Comparison of ENCODE assay signal across 9 cellular contexts in the genomic region with DNA sequence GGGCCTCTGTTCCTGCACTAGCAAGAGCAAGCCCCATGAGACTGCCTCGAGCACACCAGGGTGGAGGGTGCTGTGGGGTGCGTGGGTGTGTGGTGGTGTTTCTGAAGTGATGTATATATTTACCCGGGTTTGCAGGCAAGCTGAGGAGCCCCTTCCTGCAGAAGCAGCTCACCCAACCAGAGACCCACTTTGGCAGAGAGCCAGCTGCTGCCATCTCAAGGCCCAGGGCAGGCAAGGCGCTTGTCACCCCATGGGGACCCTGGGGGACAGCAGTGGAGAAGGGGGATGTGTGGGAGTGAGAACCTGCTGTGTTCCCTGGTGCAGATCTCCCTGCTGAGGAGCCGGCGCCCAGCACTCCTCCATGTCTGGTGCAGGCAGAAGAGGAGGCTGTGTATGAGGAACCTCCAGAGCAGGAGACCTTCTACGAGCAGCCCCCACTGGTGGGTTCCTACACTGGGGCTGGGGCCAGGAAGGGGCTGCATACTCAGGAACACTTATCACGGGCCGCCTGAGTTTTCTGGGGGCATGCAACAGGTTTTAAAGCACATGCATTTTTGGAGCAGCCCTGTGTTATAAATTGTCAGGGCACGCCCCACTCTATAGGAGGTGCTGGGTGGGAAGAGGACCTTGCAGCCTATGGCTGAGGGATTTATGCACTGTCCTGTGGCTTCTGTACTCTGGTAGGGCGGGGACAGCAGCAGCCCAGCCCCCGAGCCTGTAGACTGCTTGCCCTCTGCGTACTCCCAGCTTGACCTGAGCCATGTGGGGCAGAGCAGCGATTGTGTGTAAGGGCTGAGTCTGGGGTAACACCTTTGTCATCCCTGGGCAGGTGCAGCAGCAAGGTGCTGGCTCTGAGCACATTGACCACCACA. TPM values are rescaled to one million over a fixed set of nuclear protein-coding genes. Genes with fewer than 3 reads are reported as not detected.
DNase-seq lines count a peak whose midpoint lies in the region; ATAC-seq and TF ChIP-seq lines count a peak whose summit lies in the region.
"Had no signal": no experiment of that assay in that cellular context is flagged by ENCODE, and none has a peak within 500 bp of the region (broad histone marks: within the 10 kb centered on the region; RNA-seq: fewer than 3 reads in every experiment).

No MANE protein-coding gene starts in this region.

- H3K9me3 ChIP-seq in OCI-LY7 (ENCODE audit: low read length) (no peaks in the 10 kb centered on the region), mucosa of descending colon (no peaks in the 10 kb centered on the region), PC-3 (ENCODE audit: low read length) (no peaks in the 10 kb centered on the region), endodermal cell (ENCODE audit: control insufficient read depth, low read length) (no peaks in the 10 kb centered on the region)

- H3K27ac ChIP-seq in OCI-LY7 (ENCODE audit: low read depth, low read length, poor library complexity, severe bottlenecking) = peak overlapping the region; percentile 59
- H3K27ac ChIP-seq in PC-3 (ENCODE audit: low read length) = no peak overlapping the region
- no peak overlapping the region for H3K27ac ChIP-seq in endodermal cell (ENCODE audit: low read depth, low read length)

- DNase-seq in GM12865 (ENCODE audit: low read depth) (peak; percentile 45), OCI-LY7 (ENCODE audit: low spot score) (no peak), mucosa of descending colon (peak in 1 of 3 donors; percentile 73), PC-3 (no peak), C1 segment of cervical spinal cord (lab: John Stamatoyannopoulos, UW) (no peak), endodermal cell (no peak)
- DNase-seq: RPMI8226 had no signal

- H4K20me1 ChIP-seq in OCI-LY7 (ENCODE audit: insufficient read depth, low read length) = no peaks in the 10 kb centered on the region
- H4K20me1 ChIP-seq in PC-3 (ENCODE audit: low read length) = no peaks in the 10 kb centered on the region; the same call in 1 of the 2 replicates

- H3K27me3 Mint-ChIP-seq in endodermal cell (ENCODE audit: insufficient read depth) = no peaks in the 10 kb centered on the region

- H2AFZ ChIP-seq in OCI-LY7 (ENCODE audit: low read length) (no peak overlapping the region), PC-3 (ENCODE audit: low read length) (no peak overlapping the region)

- 93% methylated on average over 10 to 14 of the region's 14 CpGs for WGBS in endodermal cell (ENCODE audit: insufficient coverage in 1 of 2, insufficient read length in 1 of 2), 2 experiments

- H3K4me1 ChIP-seq in OCI-LY7 (ENCODE audit: insufficient read depth, low read length, poor library complexity, severe bottlenecking) = peaks cover 24% of the 10 kb centered on the region
- H3K4me1 ChIP-seq in mucosa of descending colon (ENCODE audit: low read depth) = no peaks in the 10 kb centered on the region
- no peaks in the 10 kb centered on the region for H3K4me1 ChIP-seq in PC-3 (ENCODE audit: insufficient read depth, low read length)
- H3K4me1 ChIP-seq in endodermal cell (ENCODE audit: control insufficient read depth, insufficient read depth, low read length) = no peaks in the 10 kb centered on the region

- H3K4me2 ChIP-seq in OCI-LY7 (ENCODE audit: low read length) = peak overlapping the region; percentile 33; the same call in 1 of the 2 replicates
- H3K4me2 ChIP-seq in PC-3 (ENCODE audit: low read length) = no peak overlapping the region

- BruUV-seq in OCI-LY7 (replicated peaks; lab: Mats Ljungman, UMichigan) (no TSS peak), PC-3 (replicated peaks; lab: Mats Ljungman, UMichigan) (no TSS peak)

- H3K36me3 Mint-ChIP-seq in endodermal cell (ENCODE audit: low read depth) = peaks cover 52% of the 10 kb centered on the region

- H3F3A ChIP-seq in PC-3 (ENCODE audit: low read length, unreplicated experiment) = no peaks in the 10 kb centered on the region

- ATAC-seq in GM21360 (IDR thresholded peaks at IDR 0.05; ENCODE audit: unreplicated experiment) (peak; percentile 60), mucosa of descending colon (peak; percentile 56), HG03159 (IDR thresholded peaks at IDR 0.05; ENCODE audit: unreplicated experiment) (no peak), PC-3 (no peak)

- H3K9ac ChIP-seq in PC-3 (ENCODE audit: low read length) (no peak overlapping the region), endodermal cell (ENCODE audit: extremely low read depth, low read length, poor library complexity, severe bottlenecking) (no peak overlapping the region)

- H3K79me2 ChIP-seq in OCI-LY7 (ENCODE audit: insufficient read depth, low read depth, low read length) (peaks cover 6% of the 10 kb centered on the region; the same call in 1 of the 2 replicates), PC-3 (ENCODE audit: low read length) (0 out of 2 replicates have a peak, but pooled peaks cover 2% of the 10 kb centered on the region)

- no peaks in the 10 kb centered on the region for H3K9me3 Mint-ChIP-seq in endodermal cell

- H3K27me3 ChIP-seq in PC-3 (ENCODE audit: low read length) (no peaks in the 10 kb centered on the region), endodermal cell (ENCODE audit: control insufficient read depth, insufficient read depth, low read length, poor library complexity, severe bottlenecking) (no peaks in the 10 kb centered on the region)

- intact Hi-C loops in OCI-LY7 (cut with micrococcal nuclease; ENCODE audit: unreplicated experiment) (no loop called here), mucosa of descending colon (cut with DNase I, micrococcal nuclease) (no loop called here), PC-3 (cut with micrococcal nuclease) (no loop called here)

- H3K27ac Mint-ChIP-seq in endodermal cell = no peak overlapping the region

- no peak for TF ChIP-seq CTCF in GM12865 (IDR thresholded peaks at IDR 0.05; ENCODE audit: insufficient read depth, low read depth, low read length, missing control alignments)
- no peak for TF ChIP-seq CTCF in OCI-LY7 (conservative IDR thresholded peaks at IDR 0.05; ENCODE audit: low read length)
- TF ChIP-seq CTCF in mucosa of descending colon (IDR thresholded peaks at IDR 0.05) = no peak
- TF ChIP-seq CTCF in PC-3 (conservative IDR thresholded peaks at IDR 0.05; ENCODE audit: low read depth, low read length) = no peak
- no peak for TF ChIP-seq CTCF in endodermal cell (conservative IDR thresholded peaks at IDR 0.05)

- CTCF ChIA-PET in OCI-LY7 (lab: Charles Lee; ENCODE audit: unreplicated experiment) (no interaction called here), PC-3 (lab: Charles Lee) (no interaction called here)

- POLR2A ChIA-PET in OCI-LY7 (lab: Charles Lee) (no interaction called here), PC-3 (lab: Charles Lee; ENCODE audit: unreplicated experiment) (no interaction called here)

- H3K4me3 ChIP-seq in GM12865 (ENCODE audit: low read depth, low read length) = no peak overlapping the region
- H3K4me3 ChIP-seq in OCI-LY7 (ENCODE audit: low read depth, low read length, poor library complexity, severe bottlenecking) = no peak overlapping the region
- H3K4me3 ChIP-seq in mucosa of descending colon = no peak overlapping the region
- no peak overlapping the region for H3K4me3 ChIP-seq in PC-3 (ENCODE audit: low read length)
- no peak overlapping the region for H3K4me3 ChIP-seq in endodermal cell (ENCODE audit: low read length)

- H3K4me1 Mint-ChIP-seq in endodermal cell = no peaks in the 10 kb centered on the region

- no peaks in the 10 kb centered on the region for H3K9me2 ChIP-seq in OCI-LY7 (ENCODE audit: insufficient read depth, low read length)
- H3K9me2 ChIP-seq in PC-3 (replicated peaks; ENCODE audit: low read length) = no peaks in the 10 kb centered on the region

- H3K4me3 Mint-ChIP-seq in endodermal cell = no peak overlapping the region

- H3K36me3 ChIP-seq in OCI-LY7 (ENCODE audit: insufficient read depth, low read length) (peaks cover 86% of the 10 kb centered on the region), mucosa of descending colon (ENCODE audit: low read depth) (peaks cover 24% of the 10 kb centered on the region), PC-3 (ENCODE audit: low read depth, low read length) (peaks cover 43% of the 10 kb centered on the region; the same call in 1 of the 2 replicates), endodermal cell (ENCODE audit: control insufficient read depth, insufficient read depth, low read length) (peaks cover 60% of the 10 kb centered on the region)

RNA-seq across cellular contexts. Expression of gene PGAM2, which starts 5.9 kb away (rescaled TPM):
- total RNA-seq in OCI-LY7 (2014; rRNA removed; shearing (Covaris generic)) = 0.69 TPM in 1 of 2 replicates, not detected in the other
- total RNA-seq in OCI-LY7 (2022) (0.80 and 1.1 TPM in 2 replicates), mucosa of descending colon (1 to 10 TPM in 1 of 3 donors, under 1 TPM in 2; 0.84 to 1.4 (median 0.96) TPM), PC-3 (2014; rRNA removed) (0.35 and 0.95 TPM in 2 replicates), endodermal cell (1 to 10 TPM; 1.2 to 1.3 TPM)
- 4.3 TPM for polyA plus RNA-seq in endodermal cell (2013, experiment 1 of 2)
- polyA plus RNA-seq in endodermal cell (2013, experiment 2 of 2) = 4.4 TPM

RNA-seq across cellular contexts. Expression of gene DBNL, which starts 15.0 kb away (rescaled TPM):
- total RNA-seq in OCI-LY7 (2014; rRNA removed; shearing (Covaris generic)) = 124 and 133 TPM in 2 replicates
- total RNA-seq in OCI-LY7 (2022) (121 and 137 TPM in 2 replicates), mucosa of descending colon (10 to 100 TPM; 84.2 to 91.2 (median 89.8) TPM), PC-3 (2014; rRNA removed) (108 and 152 TPM in 2 replicates), endodermal cell (10 to 100 TPM; 47.0 to 50.9 TPM)
- polyA plus RNA-seq in endodermal cell (2013, experiment 1 of 2) = 49.2 TPM
- polyA plus RNA-seq in endodermal cell (2013, experiment 2 of 2) = 46.7 TPM

RNA-seq across cellular contexts. Expression of gene POLM, which starts 22.9 kb away (rescaled TPM):
- 83.8 and 90.0 TPM in 2 replicates for total RNA-seq in OCI-LY7 (2014; rRNA removed; shearing (Covaris generic))
- total RNA-seq in OCI-LY7 (2022) (87.9 and 99.3 TPM in 2 replicates), mucosa of descending colon (10 to 100 TPM; 27.0 to 33.7 (median 28.1) TPM), PC-3 (2014; rRNA removed) (19.6 and 21.2 TPM in 2 replicates), endodermal cell (10 to 100 TPM; 23.6 to 27.0 TPM)
- polyA plus RNA-seq in endodermal cell (2013, experiment 1 of 2) = 17.6 TPM
- 16.5 TPM for polyA plus RNA-seq in endodermal cell (2013, experiment 2 of 2)

RNA-seq across cellular contexts. Expression of gene AEBP1, which starts 44.7 kb away (rescaled TPM):
- total RNA-seq in OCI-LY7 (2014; rRNA removed; shearing (Covaris generic)) = 62.9 and 64.2 TPM in 2 replicates
- total RNA-seq in OCI-LY7 (2022) = 35.0 and 42.2 TPM in 2 replicates
- 100 to 1,000 TPM in 1 of 3 donors, 10 to 100 TPM in 2; 14.1 to 130 (median 42.2) TPM for total RNA-seq in mucosa of descending colon
- total RNA-seq in PC-3 (2014; rRNA removed) = not detected in 2 replicates
- total RNA-seq in endodermal cell = 10 to 100 TPM; 55.2 to 65.8 TPM
- polyA plus RNA-seq in endodermal cell (2013, experiment 1 of 2) = 52.9 TPM
- 51.0 TPM for polyA plus RNA-seq in endodermal cell (2013, experiment 2 of 2)

Comparison
In these comparisons a context has a peak if more than half of its experiments do, and no peak if none do; other contexts are left out.
1. ATAC-seq: peak in GM21360 (single experiment) and mucosa of descending colon (single experiment); none in HG03159 (single experiment) and PC-3 (single experiment).